Comparison of ENCODE assay signal across 8 cellular contexts in the genomic region with DNA sequence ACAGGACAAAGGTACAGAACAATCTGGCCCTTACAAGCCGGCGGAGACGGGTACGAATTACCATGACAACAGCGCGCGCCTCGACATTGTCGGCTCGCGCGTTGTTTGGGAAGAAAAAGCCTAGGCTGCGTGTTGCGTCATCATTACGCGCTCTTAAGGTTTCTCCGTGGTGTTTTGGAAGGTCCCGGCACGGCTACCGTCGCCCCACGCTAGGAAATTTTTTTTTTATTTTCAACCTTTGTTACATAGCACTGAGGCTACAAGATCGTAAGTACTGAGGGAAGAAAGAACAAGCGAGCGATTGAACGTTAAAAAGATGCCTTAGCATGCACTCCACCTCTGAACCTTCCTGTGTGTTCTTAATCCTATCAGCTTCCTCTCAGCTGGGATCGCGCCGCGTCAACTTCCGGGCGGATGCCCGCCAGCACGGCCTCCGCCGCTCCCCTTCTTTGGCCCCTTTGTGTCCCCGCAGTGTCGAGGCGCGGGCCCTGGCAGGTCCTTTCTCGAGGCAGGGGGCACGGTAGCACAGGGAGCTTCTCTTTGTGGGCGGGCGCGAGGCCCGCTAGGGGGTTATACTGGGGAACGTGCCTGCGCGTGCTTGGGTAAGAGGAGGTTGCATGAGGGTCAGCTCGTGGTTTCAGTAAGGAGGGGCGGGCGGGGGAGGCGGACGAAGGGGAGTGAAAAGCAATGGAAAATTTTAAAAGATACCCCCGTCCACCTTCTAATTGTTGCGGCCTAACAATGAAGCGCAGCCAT. TPM values are rescaled to one million over a fixed set of nuclear protein-coding genes. Genes with fewer than 3 reads are reported as not detected.
DNase-seq lines count a peak whose midpoint lies in the region; ATAC-seq, FAIRE-seq and TF ChIP-seq lines count a peak whose summit lies in the region.

Gene SMARCAD1, plus strand, starts transcription at position 397 of the 756 bp plus-strand sequence. CDS start 530 bp downstream, outside the sequence.

- peaks cover 0 to 2% (median 0%) of the 10 kb centered on the region in 6 donors for H3K9me3 Mint-ChIP-seq in immature natural killer cell

- CTCF ChIA-PET in AG04449 (lab: Yijun Ruan, JAX): interaction anchor here (1.2 kb wide), 1 partner anchor 47 kb away, joined by 3 read pairs; no protein-coding TSS in a partner anchor

- H3K27me3 ChIP-seq in bronchial epithelial cell (ENCODE audit: control insufficient read depth, insufficient read depth, low read length): no peaks in the 10 kb centered on the region

- H3K4me1 Mint-ChIP-seq in immature natural killer cell: peaks cover 32 to 50% of the 10 kb centered on the region in 2 donors

- TF ChIP-seq CTCF in AG04449 (IDR thresholded peaks at IDR 0.05; ENCODE audit: insufficient read depth, low read length, missing control alignments): no peak
- no peak for TF ChIP-seq CTCF in WI38 (IDR thresholded peaks at IDR 0.05; ENCODE audit: low read depth, low read length)
- TF ChIP-seq CTCF in bronchial epithelial cell (IDR thresholded peaks at IDR 0.05; ENCODE audit: insufficient read depth, low read length, severe bottlenecking): no peak

- H3K27ac Mint-ChIP-seq in immature natural killer cell: peak within 1 kb of the TSS; percentile 97 to 100 (median 98)

- no peak for FAIRE-seq in bronchial epithelial cell (lab: Jason Lieb, UNC)

- H3K4me3 Mint-ChIP-seq in immature natural killer cell: peak within 1 kb of the TSS; percentile 96 to 100 (median 98)

- peaks cover 3% of the 10 kb centered on the region for H3K36me3 ChIP-seq in bronchial epithelial cell (ENCODE audit: control insufficient read depth, insufficient read depth, low read length)

- H3K27me3 Mint-ChIP-seq in immature natural killer cell (ENCODE audit: low read depth in 3 of 3): peaks cover 10 to 16% (median 15%) of the 10 kb centered on the region in 3 donors

- peaks cover 4 to 10% (median 6%) of the 10 kb centered on the region in 3 donors for H3K36me3 Mint-ChIP-seq in immature natural killer cell

- ATAC-seq in GM18907 (IDR thresholded peaks at IDR 0.05; ENCODE audit: unreplicated experiment) (peak; percentile 98), HG03159 (IDR thresholded peaks at IDR 0.05; ENCODE audit: unreplicated experiment) (peak; percentile 96)

- H3K4me3 ChIP-seq in AG04449 (ENCODE audit: low read depth, low read length) (peak within 1 kb of the TSS; percentile 81), WI38 (ENCODE audit: low read depth, low read length) (peak within 1 kb of the TSS; percentile 90), bronchial epithelial cell (ENCODE audit: low read depth, low read length) (peak within 1 kb of the TSS; percentile 94)

- DNase-seq in AG04449 (ENCODE audit: low read depth, low spot score): peak; percentile 68
- DNase-seq in NCI-H2227 treated with DMSO at 0.1 percent for 48 hours (lab: John Stamatoyannopoulos, UW): peak; percentile 94
- DNase-seq in bronchial epithelial cell (ENCODE audit: low read depth): peak; percentile 87
- DNase-seq in immature natural killer cell: peak; percentile 86 to 90 (median 89)
- DNase-seq in smooth muscle cell of the brain vasculature (ENCODE audit: low read depth, low spot score): peak; percentile 93

- POLR2A ChIA-PET in AG04449 (lab: Yijun Ruan, JAX): interaction anchor here (0.6 kb wide), 1 partner anchor 27 kb away, joined by 4 read pairs; no protein-coding TSS in a partner anchor

RNA-seq across cellular contexts. Expression of gene SMARCAD1, which starts in this region (rescaled TPM):
- 15.7 and 18.4 TPM in 2 replicates for total RNA-seq in bronchial epithelial cell
- polyA plus RNA-seq in immature natural killer cell: 10 to 100 TPM; 10.3 to 13.6 (median 10.5) TPM

Comparison
In these comparisons a context has a peak if more than half of its experiments do, and no peak if none do; other contexts are left out.
1. Peak in every context shown above with its lines: DNase-seq, ATAC-seq and H3K4me3 ChIP-seq.